ENCODE assay signal across 8 cellular contexts in genomic region chr17:76353004-76353598, GRCh38. TPM values are rescaled to one million over a fixed set of nuclear protein-coding genes. Genes with fewer than 3 reads are reported as not detected.
DNase-seq lines count a peak whose midpoint lies in the region; ATAC-seq and TF ChIP-seq lines count a peak whose summit lies in the region.

No MANE protein-coding gene starts in this region.

- peak; percentile 5 to 10 for DNase-seq in activated CD4-positive, alpha-beta T cell treated with anti-CD3 and anti-CD28 coated beads for 4 hours
- no peak for DNase-seq in activated CD4-positive, alpha-beta T cell treated with anti-CD3 and anti-CD28 coated beads for 48 hours
- DNase-seq in RKO (ENCODE audit: low spot score) = peak; percentile 47
- DNase-seq in cerebellar cortex (ENCODE audit: low spot score) = peak; percentile 16
- no peak for DNase-seq in lower leg skin (ENCODE audit: low spot score in 2 of 2)
- DNase-seq in stimulated activated naive CD4-positive, alpha-beta T cell treated with Interleukin-2 at 50 U/mL for 16 hours (lab: John Stamatoyannopoulos, UW) = no peak

- WGBS in lower leg skin, 2 donors = 1 to 3% methylated on average over 30 to 36 of the region's 51 CpGs

- H3K9me3 ChIP-seq in subcutaneous abdominal adipose tissue (ENCODE audit: control insufficient read depth in 5 of 5, low read length in 5 of 5) = no peaks in the 10 kb centered on the region

- H3K9ac ChIP-seq in subcutaneous abdominal adipose tissue (ENCODE audit: low read length in 5 of 5) = peak overlapping the region; percentile 75 to 93 (median 76)

- peak overlapping the region; percentile 78 for H3K27ac ChIP-seq in subcutaneous abdominal adipose tissue (ENCODE audit: low read depth, low read length)

- H3K4me1 ChIP-seq in subcutaneous abdominal adipose tissue (ENCODE audit: control insufficient read depth in 5 of 5, insufficient read depth in 5 of 5, low read length in 5 of 5) = peaks cover 3 to 21% (median 18%) of the 10 kb centered on the region in 5 donors

- TF ChIP-seq CTCF in lower leg skin (IDR thresholded peaks at IDR 0.05) = no peak

- TF ChIP-seq POLR2A in lower leg skin (IDR thresholded peaks at IDR 0.05) = no peak

- no peaks in the 10 kb centered on the region for H3K36me3 ChIP-seq in subcutaneous abdominal adipose tissue (ENCODE audit: control insufficient read depth in 5 of 5, insufficient read depth in 5 of 5, low read length in 5 of 5)

- intact Hi-C loops in lower leg skin (cut with DNase I; ENCODE audit: low total_unique reads) = no loop called here

- H3K4me3 ChIP-seq in lower leg skin (ENCODE audit: low read depth, poor library complexity, severe bottlenecking) (peak overlapping the region; percentile 69), subcutaneous abdominal adipose tissue (ENCODE audit: low read depth in 1 of 5, low read length in 5 of 5) (peak overlapping the region; percentile 76 to 93 (median 86))

- no peaks in the 10 kb centered on the region for H3K27me3 ChIP-seq in subcutaneous abdominal adipose tissue (ENCODE audit: control insufficient read depth in 5 of 5, insufficient read depth in 4 of 5, low read length in 5 of 5)

- ATAC-seq in HG02759 (IDR thresholded peaks at IDR 0.05; ENCODE audit: unreplicated experiment) = peak; percentile 34

RNA-seq across cellular contexts. Expression of gene PRPSAP1, which starts 0.6 kb away (rescaled TPM):
- 10 to 100 TPM; 35.8 to 72.3 (median 62.2) TPM for total RNA-seq in lower leg skin

RNA-seq across cellular contexts. Expression of gene SPHK1, which starts 31.3 kb away (rescaled TPM):
- 10 to 100 TPM in 3 of 4 donors, 1 to 10 TPM in 1; 9.7 to 35.6 (median 18.3) TPM for total RNA-seq in lower leg skin

RNA-seq across cellular contexts. Expression of gene QRICH2, which starts 45.0 kb away (rescaled TPM):
- 1 to 10 TPM in 3 of 4 donors, under 1 TPM in 1; 0.88 to 3.3 (median 1.8) TPM for total RNA-seq in lower leg skin

Comparison
In these comparisons a context has a peak if more than half of its experiments do, and no peak if none do; other contexts are left out.
1. DNase-seq: peak in activated CD4-positive, alpha-beta T cell treated with anti-CD3 and anti-CD28 coated beads for 4 hours (2 of 2), RKO (single experiment) and cerebellar cortex (single experiment); none in activated CD4-positive, alpha-beta T cell treated with anti-CD3 and anti-CD28 coated beads for 48 hours (single experiment), lower leg skin (0 of 2) and stimulated activated naive CD4-positive, alpha-beta T cell treated with Interleukin-2 at 50 U/mL for 16 hours (single experiment).